1 cellular context compared by ENCODE assay signal in the genomic region with DNA sequence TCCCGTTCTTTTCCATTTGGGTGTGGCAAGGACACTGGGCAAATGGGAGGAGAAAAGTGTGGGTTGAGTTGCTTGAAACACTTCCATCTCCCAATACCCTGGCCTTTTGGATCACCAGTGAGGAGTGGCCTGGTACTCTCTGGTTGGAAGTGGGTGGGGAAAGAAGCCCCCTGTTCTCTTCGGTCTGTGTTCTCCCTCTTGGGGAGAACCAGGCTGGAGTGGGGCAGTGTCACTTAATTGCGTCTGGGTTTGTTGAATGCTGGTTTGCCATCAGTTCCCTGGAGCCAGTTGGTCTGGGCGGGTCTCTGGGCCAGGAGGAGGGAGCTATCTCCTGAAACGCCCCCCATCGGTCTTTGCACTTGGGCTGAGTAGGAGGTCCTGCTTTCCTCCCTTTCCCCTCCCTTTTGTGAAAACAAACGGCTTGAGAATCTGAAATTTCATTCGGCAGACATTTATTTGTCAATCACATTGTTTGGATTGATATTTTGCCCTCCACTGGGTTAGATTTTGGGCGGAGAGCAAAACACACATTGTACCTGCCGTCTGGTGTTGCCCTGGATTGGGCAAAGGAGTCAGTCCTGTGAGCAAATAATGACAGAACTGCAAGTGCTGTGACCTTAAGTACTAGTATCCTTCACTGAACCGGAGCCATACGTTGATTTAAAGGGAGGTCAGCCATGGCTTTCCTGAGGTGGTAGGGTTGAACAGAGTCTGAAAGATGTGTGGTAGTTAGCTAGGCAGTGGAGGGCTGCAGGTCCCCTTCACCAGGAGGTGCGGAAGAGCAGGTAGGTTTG.
TF ChIP-seq lines count a peak whose summit lies in the region.

No MANE protein-coding gene starts in this region.

TF ChIP-seq in HepG2, 621 proteins besides CTCF, POLR2A, EP300 and RAD21 (continued from another document):
- TF ChIP-seq ZNF234 (CRISPR knock-in tag; conservative IDR thresholded peaks at IDR 0.05) (no peak), SATB2 (CRISPR knock-in tag; IDR thresholded peaks at IDR 0.05) (no peak), SMYD3 (CRISPR knock-in tag; IDR thresholded peaks at IDR 0.05) (no peak), ZNF598 (CRISPR knock-in tag; IDR thresholded peaks at IDR 0.05; ENCODE audit: borderline replicate concordance) (no peak), MXI1 (IDR thresholded peaks at IDR 0.05; ENCODE audit: borderline replicate concordance, low read depth, low read length) (0 out of 3 replicates have a peak, but pooled peaks have one; percentile 26), KMT2A (CRISPR knock-in tag; IDR thresholded peaks at IDR 0.05) (peak; percentile 24; the same call in 1 of the 2 replicates), MED1 (CRISPR knock-in tag; IDR thresholded peaks at IDR 0.05) (no peak; the same call in none of the 2 replicates), HOXA5 (CRISPR knock-in tag; IDR thresholded peaks at IDR 0.05) (0 out of 2 replicates have a peak, but pooled peaks have one; percentile 14), NCOA1 (CRISPR knock-in tag; IDR thresholded peaks at IDR 0.05) (0 out of 2 replicates have a peak, but pooled peaks have one; percentile 14), ERF (CRISPR knock-in tag; IDR thresholded peaks at IDR 0.05) (no peak), ZNF672 (CRISPR knock-in tag; IDR thresholded peaks at IDR 0.05) (no peak), GTF2F1 (IDR thresholded peaks at IDR 0.05; ENCODE audit: low read length) (no peak)
- TF ChIP-seq, protein P1, sequence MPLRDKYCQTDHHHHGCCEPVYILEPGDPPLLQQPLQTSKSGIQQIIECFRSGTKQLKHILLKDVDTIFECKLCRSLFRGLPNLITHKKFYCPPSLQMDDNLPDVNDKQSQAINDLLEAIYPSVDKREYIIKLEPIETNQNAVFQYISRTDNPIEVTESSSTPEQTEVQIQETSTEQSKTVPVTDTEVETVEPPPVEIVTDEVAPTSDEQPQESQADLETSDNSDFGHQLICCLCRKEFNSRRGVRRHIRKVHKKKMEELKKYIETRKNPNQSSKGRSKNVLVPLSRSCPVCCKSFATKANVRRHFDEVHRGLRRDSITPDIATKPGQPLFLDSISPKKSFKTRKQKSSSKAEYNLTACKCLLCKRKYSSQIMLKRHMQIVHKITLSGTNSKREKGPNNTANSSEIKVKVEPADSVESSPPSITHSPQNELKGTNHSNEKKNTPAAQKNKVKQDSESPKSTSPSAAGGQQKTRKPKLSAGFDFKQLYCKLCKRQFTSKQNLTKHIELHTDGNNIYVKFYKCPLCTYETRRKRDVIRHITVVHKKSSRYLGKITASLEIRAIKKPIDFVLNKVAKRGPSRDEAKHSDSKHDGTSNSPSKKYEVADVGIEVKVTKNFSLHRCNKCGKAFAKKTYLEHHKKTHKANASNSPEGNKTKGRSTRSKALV (CRISPR knock-in tag; IDR thresholded peaks at IDR 0.05): 0 out of 2 replicates have a peak, but pooled peaks have one; percentile 43
- TF ChIP-seq, protein P2, sequence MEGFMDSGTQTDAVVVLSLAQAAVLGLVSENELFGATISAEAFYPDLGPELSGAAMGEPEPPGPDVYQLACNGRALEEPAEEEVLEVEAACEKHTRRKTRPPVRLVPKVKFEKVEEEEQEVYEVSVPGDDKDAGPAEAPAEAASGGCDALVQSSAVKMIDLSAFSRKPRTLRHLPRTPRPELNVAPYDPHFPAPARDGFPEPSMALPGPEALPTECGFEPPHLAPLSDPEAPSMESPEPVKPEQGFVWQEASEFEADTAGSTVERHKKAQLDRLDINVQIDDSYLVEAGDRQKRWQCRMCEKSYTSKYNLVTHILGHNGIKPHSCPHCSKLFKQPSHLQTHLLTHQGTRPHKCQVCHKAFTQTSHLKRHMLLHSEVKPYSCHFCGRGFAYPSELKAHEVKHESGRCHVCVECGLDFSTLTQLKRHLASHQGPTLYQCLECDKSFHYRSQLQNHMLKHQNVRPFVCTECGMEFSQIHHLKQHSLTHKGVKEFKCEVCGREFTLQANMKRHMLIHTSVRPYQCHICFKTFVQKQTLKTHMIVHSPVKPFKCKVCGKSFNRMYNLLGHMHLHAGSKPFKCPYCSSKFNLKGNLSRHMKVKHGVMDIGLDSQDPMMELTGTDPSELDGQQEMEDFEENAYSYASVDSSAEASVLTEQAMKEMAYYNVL (CRISPR knock-in tag; IDR thresholded peaks at IDR 0.05; ENCODE audit: borderline replicate concordance): peak; percentile 51; the same call in 1 of the 2 replicates
- TF ChIP-seq, protein P3, sequence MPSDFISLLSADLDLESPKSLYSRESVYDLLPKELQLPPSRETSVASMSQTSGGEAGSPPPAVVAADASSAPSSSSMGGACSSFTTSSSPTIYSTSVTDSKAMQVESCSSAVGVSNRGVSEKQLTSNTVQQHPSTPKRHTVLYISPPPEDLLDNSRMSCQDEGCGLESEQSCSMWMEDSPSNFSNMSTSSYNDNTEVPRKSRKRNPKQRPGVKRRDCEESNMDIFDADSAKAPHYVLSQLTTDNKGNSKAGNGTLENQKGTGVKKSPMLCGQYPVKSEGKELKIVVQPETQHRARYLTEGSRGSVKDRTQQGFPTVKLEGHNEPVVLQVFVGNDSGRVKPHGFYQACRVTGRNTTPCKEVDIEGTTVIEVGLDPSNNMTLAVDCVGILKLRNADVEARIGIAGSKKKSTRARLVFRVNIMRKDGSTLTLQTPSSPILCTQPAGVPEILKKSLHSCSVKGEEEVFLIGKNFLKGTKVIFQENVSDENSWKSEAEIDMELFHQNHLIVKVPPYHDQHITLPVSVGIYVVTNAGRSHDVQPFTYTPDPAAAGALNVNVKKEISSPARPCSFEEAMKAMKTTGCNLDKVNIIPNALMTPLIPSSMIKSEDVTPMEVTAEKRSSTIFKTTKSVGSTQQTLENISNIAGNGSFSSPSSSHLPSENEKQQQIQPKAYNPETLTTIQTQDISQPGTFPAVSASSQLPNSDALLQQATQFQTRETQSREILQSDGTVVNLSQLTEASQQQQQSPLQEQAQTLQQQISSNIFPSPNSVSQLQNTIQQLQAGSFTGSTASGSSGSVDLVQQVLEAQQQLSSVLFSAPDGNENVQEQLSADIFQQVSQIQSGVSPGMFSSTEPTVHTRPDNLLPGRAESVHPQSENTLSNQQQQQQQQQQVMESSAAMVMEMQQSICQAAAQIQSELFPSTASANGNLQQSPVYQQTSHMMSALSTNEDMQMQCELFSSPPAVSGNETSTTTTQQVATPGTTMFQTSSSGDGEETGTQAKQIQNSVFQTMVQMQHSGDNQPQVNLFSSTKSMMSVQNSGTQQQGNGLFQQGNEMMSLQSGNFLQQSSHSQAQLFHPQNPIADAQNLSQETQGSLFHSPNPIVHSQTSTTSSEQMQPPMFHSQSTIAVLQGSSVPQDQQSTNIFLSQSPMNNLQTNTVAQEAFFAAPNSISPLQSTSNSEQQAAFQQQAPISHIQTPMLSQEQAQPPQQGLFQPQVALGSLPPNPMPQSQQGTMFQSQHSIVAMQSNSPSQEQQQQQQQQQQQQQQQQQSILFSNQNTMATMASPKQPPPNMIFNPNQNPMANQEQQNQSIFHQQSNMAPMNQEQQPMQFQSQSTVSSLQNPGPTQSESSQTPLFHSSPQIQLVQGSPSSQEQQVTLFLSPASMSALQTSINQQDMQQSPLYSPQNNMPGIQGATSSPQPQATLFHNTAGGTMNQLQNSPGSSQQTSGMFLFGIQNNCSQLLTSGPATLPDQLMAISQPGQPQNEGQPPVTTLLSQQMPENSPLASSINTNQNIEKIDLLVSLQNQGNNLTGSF (CRISPR knock-in tag; IDR thresholded peaks at IDR 0.05): 0 out of 2 replicates have a peak, but pooled peaks have one; percentile 6
- TF ChIP-seq, protein P4, sequence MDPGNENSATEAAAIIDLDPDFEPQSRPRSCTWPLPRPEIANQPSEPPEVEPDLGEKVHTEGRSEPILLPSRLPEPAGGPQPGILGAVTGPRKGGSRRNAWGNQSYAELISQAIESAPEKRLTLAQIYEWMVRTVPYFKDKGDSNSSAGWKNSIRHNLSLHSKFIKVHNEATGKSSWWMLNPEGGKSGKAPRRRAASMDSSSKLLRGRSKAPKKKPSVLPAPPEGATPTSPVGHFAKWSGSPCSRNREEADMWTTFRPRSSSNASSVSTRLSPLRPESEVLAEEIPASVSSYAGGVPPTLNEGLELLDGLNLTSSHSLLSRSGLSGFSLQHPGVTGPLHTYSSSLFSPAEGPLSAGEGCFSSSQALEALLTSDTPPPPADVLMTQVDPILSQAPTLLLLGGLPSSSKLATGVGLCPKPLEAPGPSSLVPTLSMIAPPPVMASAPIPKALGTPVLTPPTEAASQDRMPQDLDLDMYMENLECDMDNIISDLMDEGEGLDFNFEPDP (CRISPR knock-in tag; conservative IDR thresholded peaks at IDR 0.05): 0 out of 2 replicates have a peak, but pooled peaks have one; percentile 43
- TF ChIP-seq, protein P5, sequence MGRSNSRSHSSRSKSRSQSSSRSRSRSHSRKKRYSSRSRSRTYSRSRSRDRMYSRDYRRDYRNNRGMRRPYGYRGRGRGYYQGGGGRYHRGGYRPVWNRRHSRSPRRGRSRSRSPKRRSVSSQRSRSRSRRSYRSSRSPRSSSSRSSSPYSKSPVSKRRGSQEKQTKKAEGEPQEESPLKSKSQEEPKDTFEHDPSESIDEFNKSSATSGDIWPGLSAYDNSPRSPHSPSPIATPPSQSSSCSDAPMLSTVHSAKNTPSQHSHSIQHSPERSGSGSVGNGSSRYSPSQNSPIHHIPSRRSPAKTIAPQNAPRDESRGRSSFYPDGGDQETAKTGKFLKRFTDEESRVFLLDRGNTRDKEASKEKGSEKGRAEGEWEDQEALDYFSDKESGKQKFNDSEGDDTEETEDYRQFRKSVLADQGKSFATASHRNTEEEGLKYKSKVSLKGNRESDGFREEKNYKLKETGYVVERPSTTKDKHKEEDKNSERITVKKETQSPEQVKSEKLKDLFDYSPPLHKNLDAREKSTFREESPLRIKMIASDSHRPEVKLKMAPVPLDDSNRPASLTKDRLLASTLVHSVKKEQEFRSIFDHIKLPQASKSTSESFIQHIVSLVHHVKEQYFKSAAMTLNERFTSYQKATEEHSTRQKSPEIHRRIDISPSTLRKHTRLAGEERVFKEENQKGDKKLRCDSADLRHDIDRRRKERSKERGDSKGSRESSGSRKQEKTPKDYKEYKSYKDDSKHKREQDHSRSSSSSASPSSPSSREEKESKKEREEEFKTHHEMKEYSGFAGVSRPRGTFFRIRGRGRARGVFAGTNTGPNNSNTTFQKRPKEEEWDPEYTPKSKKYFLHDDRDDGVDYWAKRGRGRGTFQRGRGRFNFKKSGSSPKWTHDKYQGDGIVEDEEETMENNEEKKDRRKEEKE (IDR thresholded peaks at IDR 0.05): no peak
- TF ChIP-seq, protein P6, sequence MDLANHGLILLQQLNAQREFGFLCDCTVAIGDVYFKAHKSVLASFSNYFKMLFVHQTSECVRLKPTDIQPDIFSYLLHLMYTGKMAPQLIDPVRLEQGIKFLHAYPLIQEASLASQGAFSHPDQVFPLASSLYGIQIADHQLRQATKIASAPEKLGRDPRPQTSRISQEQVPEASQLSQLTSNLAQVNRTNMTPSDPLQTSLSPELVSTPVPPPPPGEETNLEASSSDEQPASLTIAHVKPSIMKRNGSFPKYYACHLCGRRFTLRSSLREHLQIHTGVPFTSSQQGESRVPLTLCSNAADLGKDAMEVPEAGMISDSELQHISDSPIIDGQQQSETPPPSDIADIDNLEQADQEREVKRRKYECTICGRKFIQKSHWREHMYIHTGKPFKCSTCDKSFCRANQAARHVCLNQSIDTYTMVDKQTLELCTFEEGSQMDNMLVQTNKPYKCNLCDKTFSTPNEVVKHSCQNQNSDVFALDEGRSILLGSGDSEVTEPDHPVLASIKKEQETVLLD (CRISPR knock-in tag; IDR thresholded peaks at IDR 0.05; ENCODE audit: low read depth): no peak
TF ChIP-seq in HepG2: peak in this region for 74.
